ENCODE assay signal across 13 cellular contexts in genomic region chr7:94022550-94022949, GRCh38. TPM values are rescaled to one million over a fixed set of nuclear protein-coding genes. Genes with fewer than 3 reads are reported as not detected.
DNase-seq lines count a peak whose midpoint lies in the region; ATAC-seq and TF ChIP-seq lines count a peak whose summit lies in the region.
"Had no signal": no experiment of that assay in that cellular context is flagged by ENCODE, and none has a peak within 500 bp of the region (broad histone marks: within the 10 kb centered on the region; RNA-seq: fewer than 3 reads in every experiment).

No MANE protein-coding gene starts in this region.

- peak overlapping the region; percentile 25 for H2AFZ ChIP-seq in osteoblast (ENCODE audit: low read length)

- H3K4me1 Mint-ChIP-seq in activated CD4-positive, alpha-beta T cell treated with anti-CD3 and anti-CD28 coated beads for 36 hours, result peaks cover 12% of the 10 kb centered on the region
- peaks cover 3% of the 10 kb centered on the region for H3K4me1 Mint-ChIP-seq in activated naive CD8-positive, alpha-beta T cell treated with anti-CD3 and anti-CD28 coated beads, Interleukin-2, amount 50 U/mL, for 24 hours
- H3K4me1 Mint-ChIP-seq: activated CD4-positive, alpha-beta T cell treated with anti-CD3 and anti-CD28 coated beads, Interleukin-2, amount 10 ng/mL, durations not matched to agents 7 days and 5 days; central memory CD8-positive, alpha-beta T cell had no signal

- no peak overlapping the region for H3K4me2 ChIP-seq in osteoblast (ENCODE audit: insufficient read depth, low read length)

- peak; percentile 24 for DNase-seq in activated CD4-positive, alpha-beta T cell treated with anti-CD3 and anti-CD28 coated beads for 36 hours
- DNase-seq in activated CD4-positive, alpha-beta T cell treated with anti-CD3 and anti-CD28 coated beads for 4 hours, result no peak
- DNase-seq in HT1080 (ENCODE audit: low read depth) (peak; percentile 68), osteoblast (ENCODE audit: insufficient read length, low spot score, missing footprints) (no peak), AG08395 (ENCODE audit: low spot score) (no peak), SKM-1 treated with dmso at 0.1 percent for 144 hours (lab: John Stamatoyannopoulos, UW; ENCODE audit: unreplicated experiment) (no peak)
- DNase-seq in activated naive CD8-positive, alpha-beta T cell treated with anti-CD3 and anti-CD28 coated beads, Interleukin-2, amount 50 U/mL, for 24 hours, result no peak
- DNase-seq: activated CD4-positive, alpha-beta T cell treated with anti-CD3 and anti-CD28 coated beads, Interleukin-2, amount 10 ng/mL, durations not matched to agents 7 days and 5 days; nucleus accumbens; tibial artery had no signal

- H3K27me3 Mint-ChIP-seq in activated CD4-positive, alpha-beta T cell treated with anti-CD3 and anti-CD28 coated beads for 36 hours, result peaks cover 14% of the 10 kb centered on the region
- H3K27me3 Mint-ChIP-seq in activated naive CD8-positive, alpha-beta T cell treated with anti-CD3 and anti-CD28 coated beads, Interleukin-2, amount 50 U/mL, for 24 hours, result peaks cover 30% of the 10 kb centered on the region

- intact Hi-C loops in activated CD4-positive, alpha-beta T cell treated with anti-CD3 and anti-CD28 coated beads for 36 hours (cut with DNase I, micrococcal nuclease), result loop anchor here (1.0 to 2.0 kb wide), 2 partner anchors 18 kb away; partner anchors contain the start of gene BET1 (in 2 of the 2)

- H4K20me1 ChIP-seq in osteoblast (ENCODE audit: insufficient read depth, low read length), result no peaks in the 10 kb centered on the region

- H3K4me1 ChIP-seq in osteoblast (ENCODE audit: insufficient read depth, low read length), result no peaks in the 10 kb centered on the region
- H3K4me1 ChIP-seq: tibial artery had no signal

- no peaks in the 10 kb centered on the region for H3K36me3 ChIP-seq in osteoblast (ENCODE audit: insufficient read depth, low read length)
- H3K36me3 ChIP-seq: tibial artery had no signal

- H3K79me2 ChIP-seq in osteoblast (ENCODE audit: insufficient read depth, low read length), result no peaks in the 10 kb centered on the region

- H3K27ac Mint-ChIP-seq in activated CD4-positive, alpha-beta T cell treated with anti-CD3 and anti-CD28 coated beads for 36 hours, result no peak overlapping the region
- H3K27ac Mint-ChIP-seq in activated naive CD8-positive, alpha-beta T cell treated with anti-CD3 and anti-CD28 coated beads, Interleukin-2, amount 50 U/mL, for 24 hours, result peak overlapping the region; percentile 70
- H3K27ac Mint-ChIP-seq: activated CD4-positive, alpha-beta T cell treated with anti-CD3 and anti-CD28 coated beads, Interleukin-2, amount 10 ng/mL, durations not matched to agents 7 days and 5 days had no signal

- H3K4me3 ChIP-seq in osteoblast (ENCODE audit: insufficient read depth, low read length), result no peak overlapping the region
- H3K4me3 ChIP-seq: tibial artery had no signal

- H3K27ac ChIP-seq in osteoblast (ENCODE audit: low read depth, low read length), result no peak overlapping the region
- H3K27ac ChIP-seq: HL-60, tibial artery had no signal

- H3K4me3 Mint-ChIP-seq in activated CD4-positive, alpha-beta T cell treated with anti-CD3 and anti-CD28 coated beads for 36 hours, result no peak overlapping the region
- no peak overlapping the region for H3K4me3 Mint-ChIP-seq in activated naive CD8-positive, alpha-beta T cell treated with anti-CD3 and anti-CD28 coated beads, Interleukin-2, amount 50 U/mL, for 24 hours
- H3K4me3 Mint-ChIP-seq: activated CD4-positive, alpha-beta T cell treated with anti-CD3 and anti-CD28 coated beads, Interleukin-2, amount 10 ng/mL, durations not matched to agents 7 days and 5 days; central memory CD8-positive, alpha-beta T cell had no signal

- H3K9me3 Mint-ChIP-seq in activated CD4-positive, alpha-beta T cell treated with anti-CD3 and anti-CD28 coated beads for 36 hours (ENCODE audit: low read depth), result peaks cover 2% of the 10 kb centered on the region
- H3K9me3 Mint-ChIP-seq in activated naive CD8-positive, alpha-beta T cell treated with anti-CD3 and anti-CD28 coated beads, Interleukin-2, amount 50 U/mL, for 24 hours, result no peaks in the 10 kb centered on the region
- H3K9me3 Mint-ChIP-seq: activated CD4-positive, alpha-beta T cell treated with anti-CD3 and anti-CD28 coated beads, Interleukin-2, amount 10 ng/mL, durations not matched to agents 7 days and 5 days; central memory CD8-positive, alpha-beta T cell had no signal

- H3K27me3 ChIP-seq in osteoblast (ENCODE audit: insufficient read depth, low read length), result no peaks in the 10 kb centered on the region
- H3K27me3 ChIP-seq: tibial artery had no signal

- TF ChIP-seq CTCF in osteoblast (IDR thresholded peaks at IDR 0.05; ENCODE audit: extremely low read depth, low read depth, low read length), result no peak

- peak; percentile 98 for ATAC-seq in activated CD4-positive, alpha-beta T cell treated with anti-CD3 and anti-CD28 coated beads for 36 hours
- ATAC-seq in activated naive CD8-positive, alpha-beta T cell treated with anti-CD3 and anti-CD28 coated beads, Interleukin-2, amount 50 U/mL, for 24 hours, result peak; percentile 98
- ATAC-seq in GM19035 (IDR thresholded peaks at IDR 0.05; ENCODE audit: unreplicated experiment), result no peak

- no peaks in the 10 kb centered on the region for H3K9me3 ChIP-seq in osteoblast (ENCODE audit: low read depth, low read length)
- H3K9me3 ChIP-seq: tibial artery had no signal

- POLR2A ChIA-PET in activated CD4-positive, alpha-beta T cell treated with anti-CD3 and anti-CD28 coated beads for 36 hours (lab: Charles Lee), result no interaction called here

- CTCF ChIA-PET in activated CD4-positive, alpha-beta T cell treated with anti-CD3 and anti-CD28 coated beads for 36 hours (lab: Charles Lee), result no interaction called here

- H3K36me3 Mint-ChIP-seq in activated CD4-positive, alpha-beta T cell treated with anti-CD3 and anti-CD28 coated beads for 36 hours (ENCODE audit: low read depth), result no peaks in the 10 kb centered on the region
- H3K36me3 Mint-ChIP-seq in activated naive CD8-positive, alpha-beta T cell treated with anti-CD3 and anti-CD28 coated beads, Interleukin-2, amount 50 U/mL, for 24 hours (ENCODE audit: low read depth), result peaks cover 2% of the 10 kb centered on the region

RNA-seq across cellular contexts. Expression of gene BET1, which starts 18.4 kb away (rescaled TPM):
- 10 to 100 TPM; 16.9 to 19.8 TPM for total RNA-seq in activated CD4-positive, alpha-beta T cell treated with anti-CD3 and anti-CD28 coated beads for 36 hours
- total RNA-seq in HT1080 (2014; rRNA removed; shearing (Covaris generic)), result 21.0 and 27.2 TPM in 2 replicates
- 42.9 and 45.5 TPM in 2 replicates for polyA plus RNA-seq in HT1080 (2015; cell fraction: cytosol; rRNA removed)
- 35.1 and 42.4 TPM in 2 replicates for polyA plus RNA-seq in HT1080 (2015; cell fraction: nucleus; rRNA removed)
- 20.6 and 22.4 TPM in 2 replicates for total RNA-seq in osteoblast

Comparison
In these comparisons a context has a peak if more than half of its experiments do, and no peak if none do; other contexts are left out.
1. DNase-seq: peak in activated CD4-positive, alpha-beta T cell treated with anti-CD3 and anti-CD28 coated beads for 36 hours (single experiment) and HT1080 (single experiment); none in activated CD4-positive, alpha-beta T cell treated with anti-CD3 and anti-CD28 coated beads for 4 hours (0 of 2), activated naive CD8-positive, alpha-beta T cell treated with anti-CD3 and anti-CD28 coated beads, Interleukin-2, amount 50 U/mL, for 24 hours (single experiment), osteoblast (single experiment), AG08395 (single experiment) and SKM-1 treated with dmso at 0.1 percent for 144 hours (single experiment).